ENCODE assay signal across 8 cellular contexts in the genomic region with DNA sequence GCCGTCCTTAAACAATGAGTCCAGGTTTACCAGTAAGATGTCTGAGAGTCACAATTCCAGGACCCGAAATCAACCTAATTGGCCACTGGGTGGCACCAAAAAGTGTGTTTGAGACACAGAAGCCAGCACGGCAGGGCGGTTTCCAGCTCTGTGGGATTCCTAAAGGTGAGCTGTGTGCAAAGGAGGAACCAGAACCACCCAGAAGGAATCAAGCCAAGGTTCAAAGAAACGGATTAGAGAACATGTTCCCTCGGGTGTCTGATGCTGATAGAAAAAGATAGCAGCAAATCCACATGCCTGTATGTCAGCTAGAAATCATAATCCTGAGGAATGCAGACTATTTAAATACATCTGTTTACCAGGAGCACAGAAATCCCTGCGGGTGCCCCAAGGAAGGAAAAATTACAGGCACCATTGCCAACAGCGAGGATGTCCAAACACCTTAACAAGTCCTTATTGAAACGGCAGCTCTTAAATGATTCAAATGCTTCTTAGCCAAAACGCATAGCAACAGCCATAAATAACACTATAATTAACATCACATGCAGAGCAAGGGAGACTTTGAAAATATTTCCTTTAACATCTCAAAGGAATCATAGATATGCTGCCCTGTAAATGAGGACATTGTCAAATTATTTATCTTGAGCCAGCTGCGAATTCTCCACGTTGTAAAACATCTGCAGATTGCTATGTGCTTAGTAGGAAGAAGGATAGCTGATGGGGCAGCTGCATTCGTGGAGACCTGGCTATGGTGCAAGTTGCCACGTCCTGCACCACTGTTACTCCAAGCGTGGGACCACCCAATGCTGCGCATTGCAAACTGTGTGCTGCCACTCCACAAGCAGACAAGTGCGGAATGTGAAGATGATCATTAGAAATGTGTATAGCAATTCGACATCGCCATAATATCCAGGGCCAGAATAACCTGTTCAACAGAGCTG.
DNase-seq lines count a peak whose midpoint lies in the region; ATAC-seq, FAIRE-seq and TF ChIP-seq lines count a peak whose summit lies in the region.

No MANE protein-coding gene starts in this region.

- no peak overlapping the region for H3K4me3 ChIP-seq in cardiac fibroblast (replicated peaks in 1 of 2; ENCODE audit: low read depth in 2 of 2, low read length in 2 of 2)
- H3K4me3 ChIP-seq in keratinocyte (ENCODE audit: control insufficient read depth in 2 of 3, extremely low read depth in 1 of 3, insufficient read depth in 2 of 3, low read depth in 1 of 3, low read length in 3 of 3), result no peak overlapping the region

- H3K79me2 ChIP-seq in keratinocyte (ENCODE audit: control insufficient read depth, insufficient read depth, low read length), result no peaks in the 10 kb centered on the region

- peaks cover 22% of the 10 kb centered on the region for H3K27me3 ChIP-seq in keratinocyte (ENCODE audit: control insufficient read depth, extremely low read depth, insufficient read depth, low read length)

- peak; percentile 65 for TF ChIP-seq CTCF in GM12872 (IDR thresholded peaks at IDR 0.05; ENCODE audit: insufficient read depth, low read depth, low read length)
- TF ChIP-seq CTCF in cardiac fibroblast (IDR thresholded peaks at IDR 0.05; ENCODE audit: low read depth, low read length), result peak; percentile 60
- peak; percentile 49 to 80 (median 77) for TF ChIP-seq CTCF in keratinocyte (optimal IDR thresholded peaks at IDR 0.05 in 1 of 3, IDR thresholded peaks at IDR 0.05 in 1 of 3, conservative IDR thresholded peaks at IDR 0.05 in 1 of 3; ENCODE audit: extremely low read depth in 1 of 3, insufficient read depth in 2 of 3, low read length in 3 of 3)

- H2AFZ ChIP-seq in keratinocyte (ENCODE audit: control insufficient read depth, low read length), result no peak overlapping the region

- H3K4me1 ChIP-seq in keratinocyte (ENCODE audit: control insufficient read depth, extremely low read depth, insufficient read depth, low read length), result peaks cover 21% of the 10 kb centered on the region

- dilution Hi-C loops in keratinocyte (cut with MboI; ENCODE audit: extremely low pct_ligation_motif_present, low sequenced_read_pairs), result no loop called here

- peak; percentile 49 for DNase-seq in NCI-H2029 (lab: John Stamatoyannopoulos, UW)
- peak; percentile 14 for DNase-seq in T1000 (lab: John Stamatoyannopoulos, UW)
- DNase-seq in cardiac fibroblast (ENCODE audit: low read depth in 2 of 2), result peak; percentile 66 to 78
- DNase-seq in keratinocyte (ENCODE audit: low read depth, low spot score), result peak; percentile 30
- peak; percentile 35 for DNase-seq in stimulated activated CD4-positive, alpha-beta T cell treated with anti-CD3 and anti-CD28 coated beads, Interleukin-1b, Interleukin-23, amount 100 ng/mL, for 48 hours

- H4K20me1 ChIP-seq in keratinocyte (ENCODE audit: control insufficient read depth, extremely low read depth, insufficient read depth, low read length), result no peaks in the 10 kb centered on the region

- no peak overlapping the region for H3K9ac ChIP-seq in keratinocyte (ENCODE audit: control insufficient read depth, extremely low read depth, insufficient read depth, low read length)

- no peak overlapping the region for H3K27ac ChIP-seq in keratinocyte (ENCODE audit: control insufficient read depth, insufficient read depth, low read length)

- peak; percentile 58 for FAIRE-seq in keratinocyte (lab: Jason Lieb, UNC)

- no peaks in the 10 kb centered on the region for H3K36me3 ChIP-seq in keratinocyte (ENCODE audit: control insufficient read depth in 2 of 2, extremely low read depth in 1 of 2, insufficient read depth in 2 of 2, low read length in 2 of 2)

- peak overlapping the region; percentile 35 for H3K4me2 ChIP-seq in keratinocyte (ENCODE audit: control insufficient read depth, extremely low read depth, insufficient read depth, low read depth, low read length)

- no peaks in the 10 kb centered on the region for H3K9me1 ChIP-seq in keratinocyte (ENCODE audit: control insufficient read depth, extremely low read depth, insufficient read depth, low read length)

- no peaks in the 10 kb centered on the region for H3K9me3 ChIP-seq in keratinocyte (ENCODE audit: control insufficient read depth, low read depth, low read length)

- ATAC-seq in HG02642 (IDR thresholded peaks at IDR 0.05; ENCODE audit: poor library complexity, unreplicated experiment) (peak; percentile 76), GM21825 (IDR thresholded peaks at IDR 0.05; ENCODE audit: unreplicated experiment) (no peak)

Comparison
In these comparisons a context has a peak if more than half of its experiments do, and no peak if none do; other contexts are left out.
1. DNase-seq: peak in every context shown above with its lines; median percentile 72 in cardiac fibroblast; 49 in NCI-H2029; 35 in stimulated activated CD4-positive, alpha-beta T cell treated with anti-CD3 and anti-CD28 coated beads, Interleukin-1b, Interleukin-23, amount 100 ng/mL, for 48 hours; 30 in keratinocyte; 14 in T1000.